In the genomic region with DNA sequence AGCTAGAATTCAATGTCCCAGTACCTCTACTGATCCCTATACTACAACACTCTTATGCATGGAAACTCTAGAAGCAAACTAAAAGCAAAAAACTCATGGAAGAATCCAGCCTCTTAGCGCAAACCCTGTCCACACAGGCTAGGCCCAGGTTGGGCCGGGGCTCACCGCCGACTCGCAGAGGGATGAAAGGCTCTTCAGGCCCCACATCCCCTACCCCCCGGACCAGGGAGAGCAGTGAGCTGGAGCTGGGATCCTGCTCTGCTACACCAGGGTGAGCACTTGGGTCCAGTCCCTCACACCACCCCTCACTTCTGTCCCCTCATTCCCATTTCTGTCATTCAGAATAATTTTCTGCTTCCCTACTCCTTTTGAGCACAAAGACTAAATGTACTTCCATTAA, we compare ENCODE assay signal across 1 cellular context.
TF ChIP-seq lines count a peak whose summit lies in the region.

No MANE protein-coding gene starts in this region.

TF ChIP-seq in HepG2, 621 proteins besides CTCF, POLR2A, EP300 and RAD21:
- no peak for TF ChIP-seq BATF2 (CRISPR knock-in tag; IDR thresholded peaks at IDR 0.05)
- no peak for TF ChIP-seq DNMT1 (CRISPR knock-in tag; IDR thresholded peaks at IDR 0.05)
- peak; percentile 24; the same call in 1 of the 2 replicates for TF ChIP-seq ZNF687 (CRISPR knock-in tag; IDR thresholded peaks at IDR 0.05)
- TF ChIP-seq BORCS8-MEF2B (CRISPR knock-in tag; IDR thresholded peaks at IDR 0.05), result 0 out of 2 replicates have a peak, but pooled peaks have one; percentile 31
- 0 out of 2 replicates have a peak, but pooled peaks have one; percentile 54 for TF ChIP-seq SSRP1 (CRISPR knock-in tag; IDR thresholded peaks at IDR 0.05)
- TF ChIP-seq SIN3A (IDR thresholded peaks at IDR 0.05; ENCODE audit: borderline replicate concordance, low read depth, low read length), result 0 out of 2 replicates have a peak, but pooled peaks have one; percentile 10
